In the genomic region with DNA sequence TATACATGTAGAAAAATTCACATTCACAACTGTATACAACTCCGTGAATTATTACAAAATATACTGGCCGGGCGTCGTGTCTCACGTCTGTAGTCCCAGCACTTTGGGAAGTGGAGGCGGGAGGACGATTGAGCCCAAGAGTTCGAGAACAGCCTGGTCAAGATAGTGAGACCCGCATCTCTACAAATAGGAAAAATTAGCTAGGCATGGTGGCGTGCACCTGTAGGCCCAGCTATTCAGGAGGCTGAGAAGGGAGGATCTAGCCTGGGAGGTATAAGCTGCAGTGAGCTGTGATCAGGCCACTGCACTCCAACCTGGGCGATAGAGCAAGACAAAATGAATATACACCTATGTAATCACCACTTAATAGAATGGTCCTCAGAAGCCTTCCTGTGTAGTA, we compare ENCODE assay signal across 10 cellular contexts. TPM values are rescaled to one million over a fixed set of nuclear protein-coding genes. Genes with fewer than 3 reads are reported as not detected.
DNase-seq lines count a peak whose midpoint lies in the region; ATAC-seq and TF ChIP-seq lines count a peak whose summit lies in the region.
"Had no signal": no experiment of that assay in that cellular context is flagged by ENCODE, and none has a peak within 500 bp of the region (broad histone marks: within the 10 kb centered on the region; RNA-seq: fewer than 3 reads in every experiment).

No MANE protein-coding gene starts in this region.

- no peaks in the 10 kb centered on the region for H3K4me1 ChIP-seq in BE2C

- H3K27ac Mint-ChIP-seq in activated T-helper 2 cell treated with anti-CD3 and anti-CD28 coated beads, Interferon-gamma antibody, Interleukin-2, Interleukin-4, amounts not matched to agents 10 μg/mL and 5 μg/mL and 100 μg/mL, durations not matched to agents 14 hours and 24 hours and 36 hours, result peak overlapping the region; percentile 99
- peak overlapping the region in 1 of 6 donors; percentile 97 for H3K27ac Mint-ChIP-seq in immature natural killer cell

- peaks cover 57% of the 10 kb centered on the region for H3K36me3 Mint-ChIP-seq in activated T-helper 2 cell treated with anti-CD3 and anti-CD28 coated beads, Interferon-gamma antibody, Interleukin-2, Interleukin-4, amounts not matched to agents 10 μg/mL and 5 μg/mL and 100 μg/mL, durations not matched to agents 14 hours and 24 hours and 36 hours (ENCODE audit: low read depth)
- peaks cover 0 to 4% (median 3%) of the 10 kb centered on the region in 3 donors for H3K36me3 Mint-ChIP-seq in immature natural killer cell

- H3K4me3 ChIP-seq in BE2C (ENCODE audit: low read depth, low read length) (peak overlapping the region; percentile 98), HL-60 (replicated peaks; ENCODE audit: insufficient read depth, low read length) (peak overlapping the region; percentile 96)

- intact Hi-C loops in activated T-helper 2 cell treated with anti-CD3 and anti-CD28 coated beads, Interferon-gamma antibody, Interleukin-2, Interleukin-4, amounts not matched to agents 10 μg/mL and 5 μg/mL and 100 μg/mL, durations not matched to agents 14 hours and 24 hours and 36 hours (cut with micrococcal nuclease), result loop anchor here (5.0 to 10.0 kb wide), 2 partner anchors 101 to 196 kb away; a partner anchor contains a TSS

- H3K9me3 Mint-ChIP-seq in activated T-helper 2 cell treated with anti-CD3 and anti-CD28 coated beads, Interferon-gamma antibody, Interleukin-2, Interleukin-4, amounts not matched to agents 10 μg/mL and 5 μg/mL and 100 μg/mL, durations not matched to agents 14 hours and 24 hours and 36 hours, result no peaks in the 10 kb centered on the region
- no peaks in the 10 kb centered on the region for H3K9me3 Mint-ChIP-seq in immature natural killer cell

- DNase-seq in BE2C, result no peak
- DNase-seq in HL-60 (ENCODE audit: low read depth in 1 of 2, low spot score in 1 of 2), result peak in 1 of 2 experiments; percentile 3
- DNase-seq in activated T-helper 2 cell treated with anti-CD3 and anti-CD28 coated beads, Interferon-gamma antibody, Interleukin-2, Interleukin-4, amounts not matched to agents 10 μg/mL and 5 μg/mL and 100 μg/mL, durations not matched to agents 14 hours and 24 hours and 36 hours (ENCODE audit: low spot score), result no peak
- no peak for DNase-seq in immature natural killer cell
- DNase-seq in HT-29 (ENCODE audit: low spot score), result no peak
- DNase-seq in effector CD8-positive, alpha-beta T cell (lab: John Stamatoyannopoulos, UW), result no peak
- no peak for DNase-seq in SKM-1 treated with dmso at 0.1 percent for 144 hours (lab: John Stamatoyannopoulos, UW; ENCODE audit: unreplicated experiment)
- DNase-seq: activated effector memory CD4-positive, alpha-beta T cell treated with anti-CD3 and anti-CD28 coated beads, Interleukin-2, amount 50 U/mL, for 16 hours; GDM1 had no signal

- TF ChIP-seq CTCF in BE2C (IDR thresholded peaks at IDR 0.05; ENCODE audit: low read depth, low read length) (no peak), HL-60 (IDR thresholded peaks at IDR 0.05; ENCODE audit: insufficient read depth, low read length) (no peak)

- H3K4me3 Mint-ChIP-seq in activated T-helper 2 cell treated with anti-CD3 and anti-CD28 coated beads, Interferon-gamma antibody, Interleukin-2, Interleukin-4, amounts not matched to agents 10 μg/mL and 5 μg/mL and 100 μg/mL, durations not matched to agents 14 hours and 24 hours and 36 hours (ENCODE audit: low read depth), result peak overlapping the region; percentile 92
- H3K4me3 Mint-ChIP-seq in immature natural killer cell, result peak overlapping the region in 4 of 5 donors; percentile 94 to 100 (median 98)

- no peak for ATAC-seq in GM18907 (IDR thresholded peaks at IDR 0.05; ENCODE audit: unreplicated experiment)

- H3K27me3 ChIP-seq in BE2C (no peaks in the 10 kb centered on the region), HL-60 (ENCODE audit: insufficient read depth, poor library complexity, severe bottlenecking) (no peaks in the 10 kb centered on the region)

- H3K27ac ChIP-seq in HL-60 (replicated peaks), result peak overlapping the region; percentile 93

- no peaks in the 10 kb centered on the region for H3K27me3 Mint-ChIP-seq in activated T-helper 2 cell treated with anti-CD3 and anti-CD28 coated beads, Interferon-gamma antibody, Interleukin-2, Interleukin-4, amounts not matched to agents 10 μg/mL and 5 μg/mL and 100 μg/mL, durations not matched to agents 14 hours and 24 hours and 36 hours (ENCODE audit: low read depth)
- H3K27me3 Mint-ChIP-seq in immature natural killer cell (ENCODE audit: low read depth in 3 of 3), result peaks cover 6 to 9% (median 8%) of the 10 kb centered on the region in 3 donors

- H3K4me1 Mint-ChIP-seq in activated T-helper 2 cell treated with anti-CD3 and anti-CD28 coated beads, Interferon-gamma antibody, Interleukin-2, Interleukin-4, amounts not matched to agents 10 μg/mL and 5 μg/mL and 100 μg/mL, durations not matched to agents 14 hours and 24 hours and 36 hours (ENCODE audit: low read depth), result peaks cover 34% of the 10 kb centered on the region
- H3K4me1 Mint-ChIP-seq in immature natural killer cell, result peaks cover 29% of the 10 kb centered on the region in 2 donors

- H3K36me3 ChIP-seq in BE2C, result peaks cover 21% of the 10 kb centered on the region

- H3K9me3 ChIP-seq in BE2C, result no peaks in the 10 kb centered on the region

RNA-seq across cellular contexts. Expression of a gene that starts 1.3 kb away (rescaled TPM):
- 5.4 TPM for polyA plus RNA-seq in BE2C (2012; ENCODE audit: insufficient read depth, insufficient read length, low read depth)
- 51.4 and 53.8 TPM in 2 replicates for total RNA-seq in activated T-helper 2 cell treated with anti-CD3 and anti-CD28 coated beads, Interferon-gamma antibody, Interleukin-2, Interleukin-4, amounts not matched to agents 10 μg/mL and 5 μg/mL and 100 μg/mL, durations not matched to agents 14 hours and 24 hours and 36 hours
- polyA plus RNA-seq in immature natural killer cell, result 1 to 10 TPM; 2.6 to 7.5 (median 4.7) TPM
- 15.7 and 16.1 TPM in 2 replicates for total RNA-seq in HT-29 (2014; rRNA removed; shearing (Covaris generic))

RNA-seq across cellular contexts. Expression of a gene that starts 58.8 kb away (rescaled TPM):
- polyA plus RNA-seq in BE2C (2012; ENCODE audit: insufficient read depth, insufficient read length, low read depth), result 135 TPM
- total RNA-seq in activated T-helper 2 cell treated with anti-CD3 and anti-CD28 coated beads, Interferon-gamma antibody, Interleukin-2, Interleukin-4, amounts not matched to agents 10 μg/mL and 5 μg/mL and 100 μg/mL, durations not matched to agents 14 hours and 24 hours and 36 hours, result 28.3 and 30.6 TPM in 2 replicates
- polyA plus RNA-seq in immature natural killer cell, result 100 to 1,000 TPM in 2 of 3 donors, 10 to 100 TPM in 1; 44.6 to 118 (median 110) TPM
- 33.2 and 35.7 TPM in 2 replicates for total RNA-seq in HT-29 (2014; rRNA removed; shearing (Covaris generic))
